8 cellular contexts compared by ENCODE assay signal in the genomic region with DNA sequence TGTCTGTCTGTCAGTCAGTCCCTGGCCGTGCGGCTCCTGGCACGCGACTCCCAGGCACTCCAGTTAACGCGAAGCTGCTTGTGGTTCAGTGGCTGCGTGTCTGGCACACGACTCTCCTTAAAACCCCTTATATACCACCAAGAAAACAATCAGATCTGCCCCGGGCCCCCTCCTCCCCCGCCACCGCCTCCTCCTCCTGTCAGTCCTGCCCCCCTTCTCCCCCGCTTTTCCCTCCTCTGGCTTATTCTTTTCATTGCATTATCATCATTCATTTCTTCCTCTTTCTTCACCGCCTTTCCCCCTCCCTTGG. TPM values are rescaled to one million over a fixed set of nuclear protein-coding genes. Genes with fewer than 3 reads are reported as not detected.
DNase-seq lines count a peak whose midpoint lies in the region; ATAC-seq and TF ChIP-seq lines count a peak whose summit lies in the region.

A gene (minus strand): TSS at position 105 of the 310 bp plus-strand sequence. CDS start 705 bp downstream, outside the sequence.

- peaks cover 85% of the 10 kb centered on the region for H3K27me3 Mint-ChIP-seq in activated naive CD4-positive, alpha-beta T cell treated with anti-CD3 and anti-CD28 coated beads, Interleukin-2, amount 50 U/mL, for 24 hours
- H3K27me3 Mint-ChIP-seq in brain (peaks cover 95% of the 10 kb centered on the region), memory B cell (peaks cover 49% of the 10 kb centered on the region)

- no peak for DNase-seq in activated naive CD4-positive, alpha-beta T cell treated with anti-CD3 and anti-CD28 coated beads, Interleukin-2, amount 50 U/mL, for 72 hours (ENCODE audit: low spot score in 2 of 2)
- DNase-seq in memory B cell (ENCODE audit: low spot score in 2 of 2): no peak
- DNase-seq in GF-D8 (lab: John Stamatoyannopoulos, UW): no peak

- no peak for TF ChIP-seq CTCF in brain (conservative IDR thresholded peaks at IDR 0.05)

- no peaks in the 10 kb centered on the region for H3K36me3 ChIP-seq in urinary bladder (ENCODE audit: insufficient read depth)

- peak within 1 kb of the TSS; percentile 76 for H3K27ac Mint-ChIP-seq in activated naive CD4-positive, alpha-beta T cell treated with anti-CD3 and anti-CD28 coated beads, Interleukin-2, amount 50 U/mL, for 24 hours
- peak within 1 kb of the TSS in 1 of 2 donors; percentile 29 for H3K27ac Mint-ChIP-seq in activated naive CD4-positive, alpha-beta T cell treated with anti-CD3 and anti-CD28 coated beads, Interleukin-2, amount 50 U/mL, for 72 hours
- H3K27ac Mint-ChIP-seq in brain (peak within 1 kb of the TSS; percentile 57 to 99 (median 86)), memory B cell (peak within 1 kb of the TSS; percentile 55)

- peaks cover 2% of the 10 kb centered on the region for H3K4me1 ChIP-seq in urinary bladder (ENCODE audit: insufficient read depth)

- peaks cover 4% of the 10 kb centered on the region for H3K36me3 Mint-ChIP-seq in activated naive CD4-positive, alpha-beta T cell treated with anti-CD3 and anti-CD28 coated beads, Interleukin-2, amount 50 U/mL, for 24 hours
- peaks cover 20 to 41% of the 10 kb centered on the region in 2 donors for H3K36me3 Mint-ChIP-seq in activated naive CD4-positive, alpha-beta T cell treated with anti-CD3 and anti-CD28 coated beads, Interleukin-2, amount 50 U/mL, for 72 hours
- H3K36me3 Mint-ChIP-seq in brain (no peaks in the 10 kb centered on the region), memory B cell (no peaks in the 10 kb centered on the region)

- peak within 1 kb of the TSS; percentile 97 for H3K4me3 Mint-ChIP-seq in activated naive CD4-positive, alpha-beta T cell treated with anti-CD3 and anti-CD28 coated beads, Interleukin-2, amount 50 U/mL, for 24 hours
- H3K4me3 Mint-ChIP-seq in brain (peak within 1 kb of the TSS; percentile 91 to 99 (median 97)), memory B cell (peak within 1 kb of the TSS; percentile 99)

- peaks cover 59% of the 10 kb centered on the region for H3K4me1 Mint-ChIP-seq in activated naive CD4-positive, alpha-beta T cell treated with anti-CD3 and anti-CD28 coated beads, Interleukin-2, amount 50 U/mL, for 24 hours
- H3K4me1 Mint-ChIP-seq in brain (peaks cover 69% of the 10 kb centered on the region), memory B cell (peaks cover 37% of the 10 kb centered on the region)

- H3K4me3 ChIP-seq in urinary bladder (ENCODE audit: low read depth, low read length): peak within 1 kb of the TSS; percentile 43

- WGBS in urinary bladder: 3% methylated on average over 13 of the region's 13 CpGs

- peaks cover 13% of the 10 kb centered on the region for H3K9me3 Mint-ChIP-seq in activated naive CD4-positive, alpha-beta T cell treated with anti-CD3 and anti-CD28 coated beads, Interleukin-2, amount 50 U/mL, for 24 hours
- peaks cover 6 to 7% of the 10 kb centered on the region in 2 donors for H3K9me3 Mint-ChIP-seq in activated naive CD4-positive, alpha-beta T cell treated with anti-CD3 and anti-CD28 coated beads, Interleukin-2, amount 50 U/mL, for 72 hours
- H3K9me3 Mint-ChIP-seq in brain: peaks cover 0 to 17% (median 7%) of the 10 kb centered on the region in 5 experiments
- H3K9me3 Mint-ChIP-seq in memory B cell: peaks cover 3% of the 10 kb centered on the region

- ATAC-seq in activated naive CD4-positive, alpha-beta T cell treated with anti-CD3 and anti-CD28 coated beads, Interleukin-2, amount 50 U/mL, for 72 hours: no peak
- ATAC-seq in memory B cell (ENCODE audit: low read depth): no peak
- ATAC-seq in HG03342 (IDR thresholded peaks at IDR 0.05; ENCODE audit: unreplicated experiment): no peak
- ATAC-seq in GM19035 (IDR thresholded peaks at IDR 0.05; ENCODE audit: unreplicated experiment): no peak

- H3K27ac ChIP-seq in urinary bladder (ENCODE audit: low read depth): no peak within 1 kb of the TSS

RNA-seq across cellular contexts. Expression of the gene that starts here (rescaled TPM):
- total RNA-seq in activated naive CD4-positive, alpha-beta T cell treated with anti-CD3 and anti-CD28 coated beads, Interleukin-2, amount 50 U/mL, for 72 hours: under 1 TPM in 1 of 2 donors, not detected in 1; 0.10 TPM
- polyA plus RNA-seq in brain (ENCODE audit: insufficient read depth, low read depth, low replicate concordance) (0.19 TPM), urinary bladder (not detected)
- not detected for total RNA-seq in urinary bladder
